In the genomic region with DNA sequence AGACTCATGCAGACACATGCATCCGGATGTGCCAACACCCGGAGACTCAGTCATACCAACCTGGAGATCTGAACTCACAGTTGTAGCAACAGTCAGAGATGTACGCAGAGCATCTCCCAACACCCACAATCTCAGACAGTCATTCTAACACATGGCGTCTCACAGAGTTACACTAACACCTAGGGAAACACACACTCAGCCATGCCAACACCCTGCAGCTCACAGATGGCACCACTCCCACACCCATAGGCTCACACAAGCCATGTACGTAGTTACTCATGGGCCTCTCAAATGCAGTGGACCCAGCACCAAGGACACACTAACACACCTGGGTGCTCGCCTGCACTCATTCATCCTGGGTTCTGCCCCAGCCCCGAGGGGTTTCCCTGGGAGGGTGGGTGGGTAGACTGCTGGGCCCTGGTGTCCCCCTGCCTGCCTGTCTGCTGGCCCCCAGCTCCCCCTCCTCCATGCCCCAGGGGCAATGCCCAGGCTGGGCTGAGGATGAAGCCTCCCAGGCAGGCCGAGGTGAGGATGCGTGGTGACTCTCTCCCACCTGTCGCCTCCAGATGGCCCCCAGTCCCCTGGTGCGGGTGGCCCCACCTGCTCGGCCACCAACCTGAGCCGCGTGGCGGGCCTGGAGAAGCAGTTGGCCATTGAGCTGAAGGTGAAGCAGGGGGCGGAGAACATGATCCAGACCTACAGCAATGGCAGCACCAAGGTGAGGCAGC, we compare ENCODE assay signal across 14 cellular contexts. TPM values are rescaled to one million over a fixed set of nuclear protein-coding genes. Genes with fewer than 3 reads are reported as not detected.
"Had no signal": no experiment of that assay in that cellular context is flagged by ENCODE, and none has a peak within 500 bp of the region (broad histone marks: within the 10 kb centered on the region; RNA-seq: fewer than 3 reads in every experiment).

No MANE protein-coding gene starts in this region.

- H3K9me3 Mint-ChIP-seq: activated CD4-positive, alpha-beta T cell treated with anti-CD3 and anti-CD28 coated beads, Interleukin-2, amount 10 ng/mL, durations not matched to agents 24 days and 14 days; effector memory CD8-positive, alpha-beta T cell; WTC11 had no signal

- H3K27ac ChIP-seq: body of pancreas, thyroid gland, uterus had no signal

- H3K9me3 ChIP-seq: body of pancreas, thyroid gland, uterus had no signal

- ATAC-seq: body of pancreas; effector memory CD8-positive, alpha-beta T cell; right cardiac atrium; WTC11 had no signal

- H3K4me3 ChIP-seq: body of pancreas, thyroid gland, uterus had no signal

- H3K36me3 ChIP-seq: uterus had no signal

- H3K27me3 ChIP-seq: body of pancreas, thyroid gland, uterus had no signal

- H3K27me3 Mint-ChIP-seq: activated CD4-positive, alpha-beta T cell treated with anti-CD3 and anti-CD28 coated beads, Interleukin-2, amount 10 ng/mL, durations not matched to agents 24 days and 14 days; effector memory CD8-positive, alpha-beta T cell had no signal

- H3K4me1 ChIP-seq: body of pancreas, thyroid gland had no signal

- DNase-seq: activated CD4-positive, alpha-beta T cell treated with anti-CD3 and anti-CD28 coated beads, Interleukin-2, amount 10 ng/mL, durations not matched to agents 24 days and 14 days; activated naive CD4-positive, alpha-beta T cell; activated T-cell treated with anti-CD3 and anti-CD28 coated beads, Interleukin-2, amount 50 U/mL, for 1 hour; amniotic stem cell; body of pancreas; central memory CD4-positive, alpha-beta T cell; effector memory CD8-positive, alpha-beta T cell; erythroblast; right cardiac atrium; small intestine; thyroid gland; uterus had no signal

- H3K4me3 Mint-ChIP-seq: activated CD4-positive, alpha-beta T cell treated with anti-CD3 and anti-CD28 coated beads, Interleukin-2, amount 10 ng/mL, durations not matched to agents 24 days and 14 days; WTC11 had no signal

- H3K27ac Mint-ChIP-seq: activated CD4-positive, alpha-beta T cell treated with anti-CD3 and anti-CD28 coated beads, Interleukin-2, amount 10 ng/mL, durations not matched to agents 24 days and 14 days; WTC11 had no signal

RNA-seq across cellular contexts. Expression of a gene that starts 32.1 kb away (rescaled TPM):
- total RNA-seq: myocyte had no signal
